1 cellular context compared by ENCODE assay signal in genomic region chr18:8324343-8325065, GRCh38.
TF ChIP-seq lines count a peak whose summit lies in the region.

No MANE protein-coding gene starts in this region.

TF ChIP-seq in SK-N-SH, 30 proteins besides CTCF, POLR2A, EP300 and RAD21 (continued from another document):
- TF ChIP-seq TCF12 (IDR thresholded peaks at IDR 0.05) (no peak), TAF1 (IDR thresholded peaks at IDR 0.05; ENCODE audit: borderline replicate concordance, low read depth, low read length) (no peak), TEAD4 (IDR thresholded peaks at IDR 0.05; ENCODE audit: borderline replicate concordance, insufficient read depth) (no peak), SIN3A (IDR thresholded peaks at IDR 0.05; ENCODE audit: borderline replicate concordance, low read depth, low read length) (no peak), RCOR1 (IDR thresholded peaks at IDR 0.05; ENCODE audit: low read length) (no peak), GATA2 (CRISPR knock-in tag; IDR thresholded peaks at IDR 0.05) (no peak), YY1 (IDR thresholded peaks at IDR 0.05; ENCODE audit: low read depth) (no peak), USF1 (IDR thresholded peaks at IDR 0.05; ENCODE audit: borderline replicate concordance, low read depth) (no peak), FOXM1 (IDR thresholded peaks at IDR 0.05; ENCODE audit: low read depth) (no peak), REST (IDR thresholded peaks at IDR 0.05; ENCODE audit: low read depth, low read length) (no peak)
- TF ChIP-seq, protein P1, sequence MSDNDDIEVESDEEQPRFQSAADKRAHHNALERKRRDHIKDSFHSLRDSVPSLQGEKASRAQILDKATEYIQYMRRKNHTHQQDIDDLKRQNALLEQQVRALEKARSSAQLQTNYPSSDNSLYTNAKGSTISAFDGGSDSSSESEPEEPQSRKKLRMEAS (IDR thresholded peaks at IDR 0.05; ENCODE audit: low read depth), result no peak
TF ChIP-seq in SK-N-SH: peak in this region for 0.
